1 cellular context compared by ENCODE assay signal in the genomic region with DNA sequence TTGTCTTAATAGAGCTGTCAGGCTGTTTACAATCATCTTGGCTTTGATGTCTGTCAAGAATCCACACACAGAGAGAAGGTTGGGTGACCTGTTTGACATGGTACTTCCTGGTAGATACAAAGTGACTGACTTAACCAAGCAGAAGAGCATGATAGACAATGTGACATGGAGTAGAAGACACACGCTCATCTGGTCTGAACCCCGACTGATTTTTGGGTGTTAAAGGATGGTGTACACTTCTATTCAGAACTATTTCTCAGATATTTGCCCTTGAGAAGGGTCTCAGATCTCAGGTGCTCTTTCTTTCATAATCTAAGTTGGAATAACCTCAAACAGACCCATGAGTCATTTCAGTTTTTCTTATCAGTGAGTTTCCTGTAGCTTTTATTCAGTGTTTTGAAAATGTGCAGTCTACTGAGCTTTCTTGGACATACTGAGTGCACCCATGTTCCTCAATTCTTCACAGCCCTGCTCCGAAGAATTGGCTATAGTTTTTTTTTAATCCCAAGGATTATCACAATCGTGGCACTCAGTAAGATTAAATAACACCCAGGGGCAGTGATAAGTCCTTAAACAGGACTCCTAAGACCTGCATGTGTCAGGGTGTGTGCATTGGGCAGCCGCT.
TF ChIP-seq lines count a peak whose summit lies in the region.

No MANE protein-coding gene starts in this region.

TF ChIP-seq in K562, 482 proteins besides CTCF, POLR2A, EP300 and RAD21 (continued from another document):
- TF ChIP-seq EP400 (IDR thresholded peaks at IDR 0.05) (0 out of 2 replicates have a peak, but pooled peaks have one; percentile 33), DIDO1 (tag; IDR thresholded peaks at IDR 0.05; ENCODE audit: low read depth) (no peak), GATAD2B (IDR thresholded peaks at IDR 0.05; ENCODE audit: borderline replicate concordance) (peak; percentile 18; the same call in 1 of the 2 replicates), IFI16 (CRISPR knock-in tag; IDR thresholded peaks at IDR 0.05) (no peak), ZNF165 (CRISPR knock-in tag; IDR thresholded peaks at IDR 0.05; ENCODE audit: borderline replicate concordance) (no peak), RB1 (IDR thresholded peaks at IDR 0.05; ENCODE audit: low read depth) (no peak), CBFA2T3 (IDR thresholded peaks at IDR 0.05) (peak; percentile 75), ARID1B (IDR thresholded peaks at IDR 0.05) (peak; percentile 84), ETV1 (tag; conservative IDR thresholded peaks at IDR 0.05; ENCODE audit: low read depth) (peak; percentile 67), SMARCE1 (IDR thresholded peaks at IDR 0.05) (peak; percentile 79), ZNF764 (CRISPR knock-in tag; IDR thresholded peaks at IDR 0.05; ENCODE audit: low read depth) (no peak), CBX2 (IDR thresholded peaks at IDR 0.05; ENCODE audit: insufficient read depth, low read length, poor library complexity, severe bottlenecking) (no peak), TAL1 (IDR thresholded peaks at IDR 0.05) (peak; percentile 30; the same call in 1 of the 2 replicates), TARDBP (IDR thresholded peaks at IDR 0.05) (no peak), ZNF551 (CRISPR knock-in tag; IDR thresholded peaks at IDR 0.05) (no peak), ZNF263 (CRISPR knock-in tag; IDR thresholded peaks at IDR 0.05; ENCODE audit: borderline replicate concordance) (no peak), ZNF408 (CRISPR knock-in tag; IDR thresholded peaks at IDR 0.05; ENCODE audit: low read depth) (no peak)
- TF ChIP-seq, protein P1, sequence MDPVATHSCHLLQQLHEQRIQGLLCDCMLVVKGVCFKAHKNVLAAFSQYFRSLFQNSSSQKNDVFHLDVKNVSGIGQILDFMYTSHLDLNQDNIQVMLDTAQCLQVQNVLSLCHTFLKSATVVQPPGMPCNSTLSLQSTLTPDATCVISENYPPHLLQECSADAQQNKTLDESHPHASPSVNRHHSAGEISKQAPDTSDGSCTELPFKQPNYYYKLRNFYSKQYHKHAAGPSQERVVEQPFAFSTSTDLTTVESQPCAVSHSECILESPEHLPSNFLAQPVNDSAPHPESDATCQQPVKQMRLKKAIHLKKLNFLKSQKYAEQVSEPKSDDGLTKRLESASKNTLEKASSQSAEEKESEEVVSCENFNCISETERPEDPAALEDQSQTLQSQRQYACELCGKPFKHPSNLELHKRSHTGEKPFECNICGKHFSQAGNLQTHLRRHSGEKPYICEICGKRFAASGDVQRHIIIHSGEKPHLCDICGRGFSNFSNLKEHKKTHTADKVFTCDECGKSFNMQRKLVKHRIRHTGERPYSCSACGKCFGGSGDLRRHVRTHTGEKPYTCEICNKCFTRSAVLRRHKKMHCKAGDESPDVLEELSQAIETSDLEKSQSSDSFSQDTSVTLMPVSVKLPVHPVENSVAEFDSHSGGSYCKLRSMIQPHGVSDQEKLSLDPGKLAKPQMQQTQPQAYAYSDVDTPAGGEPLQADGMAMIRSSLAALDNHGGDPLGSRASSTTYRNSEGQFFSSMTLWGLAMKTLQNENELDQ (CRISPR knock-in tag; IDR thresholded peaks at IDR 0.05; ENCODE audit: borderline replicate concordance), result no peak
- TF ChIP-seq, protein P2, sequence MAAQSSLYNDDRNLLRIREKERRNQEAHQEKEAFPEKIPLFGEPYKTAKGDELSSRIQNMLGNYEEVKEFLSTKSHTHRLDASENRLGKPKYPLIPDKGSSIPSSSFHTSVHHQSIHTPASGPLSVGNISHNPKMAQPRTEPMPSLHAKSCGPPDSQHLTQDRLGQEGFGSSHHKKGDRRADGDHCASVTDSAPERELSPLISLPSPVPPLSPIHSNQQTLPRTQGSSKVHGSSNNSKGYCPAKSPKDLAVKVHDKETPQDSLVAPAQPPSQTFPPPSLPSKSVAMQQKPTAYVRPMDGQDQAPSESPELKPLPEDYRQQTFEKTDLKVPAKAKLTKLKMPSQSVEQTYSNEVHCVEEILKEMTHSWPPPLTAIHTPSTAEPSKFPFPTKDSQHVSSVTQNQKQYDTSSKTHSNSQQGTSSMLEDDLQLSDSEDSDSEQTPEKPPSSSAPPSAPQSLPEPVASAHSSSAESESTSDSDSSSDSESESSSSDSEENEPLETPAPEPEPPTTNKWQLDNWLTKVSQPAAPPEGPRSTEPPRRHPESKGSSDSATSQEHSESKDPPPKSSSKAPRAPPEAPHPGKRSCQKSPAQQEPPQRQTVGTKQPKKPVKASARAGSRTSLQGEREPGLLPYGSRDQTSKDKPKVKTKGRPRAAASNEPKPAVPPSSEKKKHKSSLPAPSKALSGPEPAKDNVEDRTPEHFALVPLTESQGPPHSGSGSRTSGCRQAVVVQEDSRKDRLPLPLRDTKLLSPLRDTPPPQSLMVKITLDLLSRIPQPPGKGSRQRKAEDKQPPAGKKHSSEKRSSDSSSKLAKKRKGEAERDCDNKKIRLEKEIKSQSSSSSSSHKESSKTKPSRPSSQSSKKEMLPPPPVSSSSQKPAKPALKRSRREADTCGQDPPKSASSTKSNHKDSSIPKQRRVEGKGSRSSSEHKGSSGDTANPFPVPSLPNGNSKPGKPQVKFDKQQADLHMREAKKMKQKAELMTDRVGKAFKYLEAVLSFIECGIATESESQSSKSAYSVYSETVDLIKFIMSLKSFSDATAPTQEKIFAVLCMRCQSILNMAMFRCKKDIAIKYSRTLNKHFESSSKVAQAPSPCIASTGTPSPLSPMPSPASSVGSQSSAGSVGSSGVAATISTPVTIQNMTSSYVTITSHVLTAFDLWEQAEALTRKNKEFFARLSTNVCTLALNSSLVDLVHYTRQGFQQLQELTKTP (IDR thresholded peaks at IDR 0.05; ENCODE audit: low read depth in 1 of 2, partially characterized antibody in 2 of 2), result no peak
